ENCODE assay signal across 10 cellular contexts in the genomic region with DNA sequence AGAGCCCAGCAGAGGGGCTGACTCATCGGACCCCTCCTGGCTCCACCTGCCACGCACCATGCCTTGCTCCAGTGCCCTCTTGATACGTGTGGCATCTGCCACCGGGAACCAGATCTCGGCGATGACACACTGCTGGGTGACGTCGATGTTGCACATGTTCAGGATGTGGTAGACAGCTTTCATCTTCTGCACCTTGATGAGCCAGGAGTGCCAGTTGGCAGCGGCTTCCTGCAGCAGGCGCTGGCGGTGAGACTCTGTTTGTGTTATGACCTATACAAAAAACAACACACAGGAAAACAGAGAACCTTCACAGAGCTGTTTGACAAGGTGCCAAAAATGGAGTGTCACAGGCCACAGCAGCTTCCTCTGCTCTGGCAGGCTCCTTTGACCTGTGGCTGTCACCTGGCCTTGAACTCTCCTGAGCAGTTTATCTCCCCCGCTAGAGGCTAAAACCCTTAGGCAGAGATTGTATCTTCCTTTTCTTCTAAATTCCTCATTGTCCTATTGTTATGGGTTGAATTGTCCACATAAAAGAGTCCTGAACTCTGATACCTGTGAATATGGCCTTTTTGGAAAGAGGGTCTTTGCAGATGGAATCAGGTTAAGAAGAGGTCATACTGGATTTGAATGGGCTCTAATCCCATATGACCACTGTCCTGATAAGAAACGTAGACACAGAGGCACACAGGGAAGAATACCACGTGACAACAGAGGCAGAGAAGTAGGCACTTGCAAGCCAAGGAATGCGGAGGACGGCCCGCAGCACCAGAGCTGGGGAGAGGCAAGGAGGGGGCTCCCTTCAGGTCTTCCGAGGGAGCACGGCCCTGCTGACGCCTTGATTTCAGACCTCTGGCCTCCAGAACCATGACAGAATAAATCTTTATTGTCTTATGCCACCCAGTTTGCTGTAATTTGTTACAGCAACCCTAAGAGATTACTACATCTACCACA. TPM values are rescaled to one million over a fixed set of nuclear protein-coding genes. Genes with fewer than 3 reads are reported as not detected.
DNase-seq lines count a peak whose midpoint lies in the region; ATAC-seq, FAIRE-seq and TF ChIP-seq lines count a peak whose summit lies in the region.
"Had no signal": no experiment of that assay in that cellular context is flagged by ENCODE, and none has a peak within 500 bp of the region (broad histone marks: within the 10 kb centered on the region; RNA-seq: fewer than 3 reads in every experiment).

No MANE protein-coding gene starts in this region.

- peak overlapping the region; percentile 21 to 30 for H3K4me3 Mint-ChIP-seq in stimulated activated naive CD8-positive, alpha-beta T cell treated with anti-CD3 and anti-CD28 coated beads, Interleukin-15, amount 100 ng/mL, for 72 hours

- WGBS in lung, 2 donors, result 34 to 48% methylated on average over 20 of the region's 20 CpGs

- no peak for TF ChIP-seq CTCF in lung (IDR thresholded peaks at IDR 0.05; ENCODE audit: control extremely low read depth, extremely low read depth)

- peaks cover 0 to 4% of the 10 kb centered on the region in 2 donors for H3K4me1 ChIP-seq in lung (ENCODE audit: control insufficient read depth in 2 of 2, insufficient read depth in 2 of 2, low read length in 2 of 2)

- no peaks in the 10 kb centered on the region for H3K27me3 ChIP-seq in lung (ENCODE audit: control insufficient read depth, insufficient read depth)

- H3K4me1 Mint-ChIP-seq in stimulated activated naive CD8-positive, alpha-beta T cell treated with anti-CD3 and anti-CD28 coated beads, Interleukin-15, amount 100 ng/mL, for 72 hours, result peaks cover 61% of the 10 kb centered on the region

- ATAC-seq in GM18907 (IDR thresholded peaks at IDR 0.05; ENCODE audit: unreplicated experiment) (peak; percentile 94), HG03159 (IDR thresholded peaks at IDR 0.05; ENCODE audit: unreplicated experiment) (peak; percentile 82), lung (ENCODE audit: insufficient read depth, low FRiP score) (peak; percentile 9)
- ATAC-seq in stimulated activated naive CD8-positive, alpha-beta T cell treated with anti-CD3 and anti-CD28 coated beads, Interleukin-15, amount 100 ng/mL, for 72 hours, result peak; percentile 98

- no peaks in the 10 kb centered on the region for H3K9me3 ChIP-seq in lung (ENCODE audit: control insufficient read depth in 2 of 2, insufficient read depth in 1 of 2, low read length in 1 of 2)

- H3K27me3 Mint-ChIP-seq in stimulated activated naive CD8-positive, alpha-beta T cell treated with anti-CD3 and anti-CD28 coated beads, Interleukin-15, amount 100 ng/mL, for 72 hours, result no peaks in the 10 kb centered on the region

- H3K9me3 Mint-ChIP-seq in stimulated activated naive CD8-positive, alpha-beta T cell treated with anti-CD3 and anti-CD28 coated beads, Interleukin-15, amount 100 ng/mL, for 72 hours, result peaks cover 0 to 7% of the 10 kb centered on the region in 2 donors

- no peaks in the 10 kb centered on the region for H3K36me3 ChIP-seq in lung (ENCODE audit: control insufficient read depth in 2 of 2, insufficient read depth in 2 of 2, low read length in 2 of 2)

- peak; percentile 100 for DNase-seq in RCC 7860 (ENCODE audit: low spot score)
- peak; percentile 65 for DNase-seq in activated gamma-delta T cell (lab: John Stamatoyannopoulos, UW)
- DNase-seq in lung (ENCODE audit: low spot score), result no peak
- peak; percentile 80 to 96 for DNase-seq in stimulated activated naive CD8-positive, alpha-beta T cell treated with anti-CD3 and anti-CD28 coated beads, Interleukin-15, amount 100 ng/mL, for 72 hours
- no peak for DNase-seq in AG08396 (ENCODE audit: low spot score)
- DNase-seq in NCI-H187 treated with DMSO at 0.1 percent for 48 hours (lab: John Stamatoyannopoulos, UW), result no peak

- H3K27ac Mint-ChIP-seq in stimulated activated naive CD8-positive, alpha-beta T cell treated with anti-CD3 and anti-CD28 coated beads, Interleukin-15, amount 100 ng/mL, for 72 hours, result peak overlapping the region; percentile 59 to 75

- no peak overlapping the region for H3K27ac ChIP-seq in lung (ENCODE audit: low read depth in 1 of 2, low read length in 1 of 2)
- H3K27ac ChIP-seq: SK-N-MC had no signal

- H3K4me3 ChIP-seq in lung, result no peak overlapping the region
- H3K4me3 ChIP-seq: SK-N-MC had no signal

- peak; percentile 98 for FAIRE-seq in RCC 7860 (lab: Jason Lieb, UNC)

RNA-seq across cellular contexts. Expression of a gene that starts 45.0 kb away (rescaled TPM):
- 1 to 10 TPM in 1 of 2 donors, not detected in 1; 2.0 TPM for total RNA-seq in lung
- under 1 TPM; 0.29 to 0.83 TPM for polyA plus RNA-seq in lung
- total RNA-seq: pulmonary artery endothelial cell had no signal

RNA-seq across cellular contexts. Expression of a gene that starts 45.2 kb away (rescaled TPM):
- total RNA-seq in lung, result 1 to 10 TPM; 1.5 to 1.6 TPM
- under 1 TPM; 0.22 to 0.86 TPM for polyA plus RNA-seq in lung

RNA-seq across cellular contexts. Expression of a gene that starts 51.7 kb away (rescaled TPM):
- 1 to 10 TPM in 1 of 2 donors, not detected in 1; 1.5 TPM for total RNA-seq in lung
- polyA plus RNA-seq in lung, result under 1 TPM; 0.13 to 0.39 TPM
- total RNA-seq: pulmonary artery endothelial cell had no signal

Comparison
In these comparisons a context has a peak if more than half of its experiments do, and no peak if none do; other contexts are left out.
1. ATAC-seq: peak in every context shown above with its lines; median percentile 98 in stimulated activated naive CD8-positive, alpha-beta T cell treated with anti-CD3 and anti-CD28 coated beads, Interleukin-15, amount 100 ng/mL, for 72 hours; 94 in GM18907; 82 in HG03159; 9 in lung.
2. DNase-seq: peak in RCC 7860 (single experiment), activated gamma-delta T cell (single experiment) and stimulated activated naive CD8-positive, alpha-beta T cell treated with anti-CD3 and anti-CD28 coated beads, Interleukin-15, amount 100 ng/mL, for 72 hours (2 of 2); none in lung (single experiment), AG08396 (single experiment) and NCI-H187 treated with DMSO at 0.1 percent for 48 hours (single experiment).